16 cellular contexts compared by ENCODE assay signal in the genomic region with DNA sequence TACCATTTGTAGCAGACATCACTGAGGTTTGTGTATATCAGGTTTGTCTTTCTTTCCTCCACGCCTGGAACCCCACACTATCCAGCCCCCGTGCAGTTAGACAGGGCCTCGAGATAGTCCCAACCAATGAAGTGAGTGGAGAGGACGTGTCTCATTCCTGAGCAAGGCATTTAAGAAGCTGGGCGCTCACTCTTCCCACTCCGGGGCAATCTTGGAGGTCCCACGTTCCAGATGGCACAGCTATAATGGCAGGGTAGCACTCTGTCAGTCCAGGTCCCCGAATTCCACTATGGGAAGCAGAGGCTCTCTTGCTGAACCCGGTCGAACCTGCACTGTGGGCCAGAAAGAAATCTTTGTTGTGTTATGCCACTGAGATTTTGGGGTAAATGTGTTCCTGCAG. TPM values are rescaled to one million over a fixed set of nuclear protein-coding genes. Genes with fewer than 3 reads are reported as not detected.
A peak's percentile ranks its signal among the peaks of the same experiment; 100 is the strongest.
DNase-seq lines count a peak whose midpoint lies in the region; ATAC-seq and TF ChIP-seq lines count a peak whose summit lies in the region.
"Had no signal": no experiment of that assay in that cellular context is flagged by ENCODE, and none has a peak within 500 bp of the region (broad histone marks: within the 10 kb centered on the region; RNA-seq: fewer than 3 reads in every experiment).

No MANE protein-coding gene starts in this region.

- WGBS in H9 (ENCODE audit: extremely low coverage, insufficient read length, low lambda C conversion rate): no CpG with 5 or more reads among the region's 10 CpGs
- 88 to 93% methylated on average over 8 to 10 of the region's 10 CpGs for WGBS in endodermal cell (ENCODE audit: insufficient coverage in 1 of 2, insufficient read length in 1 of 2), 2 experiments

- no peaks in the 10 kb centered on the region for H3K79me1 ChIP-seq in H9 (ENCODE audit: insufficient read depth, low read depth, low read length, poor library complexity, severe bottlenecking)

- H3K27ac ChIP-seq in H9 (ENCODE audit: insufficient read length, low read depth, low read length) (no peak overlapping the region), endodermal cell (ENCODE audit: low read depth, low read length) (no peak overlapping the region), ascending aorta (no peak overlapping the region)

- no peak overlapping the region for H4K8ac ChIP-seq in H9 (replicated peaks; ENCODE audit: insufficient read length, low read depth, low read length)

- H3K18ac ChIP-seq in H9 (ENCODE audit: insufficient read length, low read depth, low read length): no peak overlapping the region

- no peak overlapping the region for H3K14ac ChIP-seq in H9 (ENCODE audit: insufficient read depth, low read length)

- TF ChIP-seq CTCF in H9 (conservative IDR thresholded peaks at IDR 0.05) (no peak), endodermal cell (conservative IDR thresholded peaks at IDR 0.05) (no peak), ascending aorta (IDR thresholded peaks at IDR 0.05) (no peak)

- no peaks in the 10 kb centered on the region for H3K36me3 Mint-ChIP-seq in H9 (ENCODE audit: insufficient read depth in 1 of 3, low read depth in 3 of 3)
- H3K36me3 Mint-ChIP-seq in endodermal cell (ENCODE audit: low read depth): no peaks in the 10 kb centered on the region
- H3K36me3 Mint-ChIP-seq: CD4-positive, alpha-beta memory T cell had no signal

- H3K36me3 ChIP-seq in endodermal cell (ENCODE audit: control insufficient read depth, insufficient read depth, low read length) (no peaks in the 10 kb centered on the region), ascending aorta (no peaks in the 10 kb centered on the region)
- H3K36me3 ChIP-seq: BE2C, HAP-1 had no signal

- no peaks in the 10 kb centered on the region for H3K4me1 ChIP-seq in H9 (ENCODE audit: insufficient read depth, low read length)
- no peaks in the 10 kb centered on the region for H3K4me1 ChIP-seq in endodermal cell (ENCODE audit: control insufficient read depth, insufficient read depth, low read length)
- H3K4me1 ChIP-seq in ascending aorta: no peaks in the 10 kb centered on the region
- H3K4me1 ChIP-seq: BE2C, HAP-1 had no signal

- no peaks in the 10 kb centered on the region for H3K79me2 ChIP-seq in H9 (ENCODE audit: insufficient read depth, low read length)

- H3K27ac Mint-ChIP-seq in H9 (no peak overlapping the region), endodermal cell (no peak overlapping the region)
- H3K27ac Mint-ChIP-seq: CD4-positive, alpha-beta memory T cell had no signal

- H3T11ph ChIP-seq in H9 (ENCODE audit: low read length): no peak overlapping the region

- H3K4me3 ChIP-seq in endodermal cell (ENCODE audit: low read length) (no peak overlapping the region), ascending aorta (no peak overlapping the region)
- H3K4me3 ChIP-seq: HAP-1 had no signal

- H2AFZ ChIP-seq in H9 (ENCODE audit: low read length): no peak overlapping the region

- H3K27me3 ChIP-seq in H9 (ENCODE audit: insufficient read depth, low read length): no peaks in the 10 kb centered on the region
- H3K27me3 ChIP-seq in endodermal cell (ENCODE audit: control insufficient read depth, insufficient read depth, low read length, poor library complexity, severe bottlenecking): no peaks in the 10 kb centered on the region
- H3K27me3 ChIP-seq in ascending aorta: no peaks in the 10 kb centered on the region
- H3K27me3 ChIP-seq: BE2C had no signal

- H3K9me3 ChIP-seq in H9 (ENCODE audit: control insufficient read depth, low read depth, low read length): no peaks in the 10 kb centered on the region
- no peaks in the 10 kb centered on the region for H3K9me3 ChIP-seq in endodermal cell (ENCODE audit: control insufficient read depth, low read length)
- no peaks in the 10 kb centered on the region for H3K9me3 ChIP-seq in ascending aorta
- H3K9me3 ChIP-seq: BE2C, HAP-1 had no signal

- no peak overlapping the region for H3K4me2 ChIP-seq in H9 (ENCODE audit: insufficient read depth, insufficient read length, low read length)

- no peak overlapping the region for H3K4ac ChIP-seq in H9 (ENCODE audit: low read depth, low read length)

- H2BK12ac ChIP-seq in H9 (ENCODE audit: insufficient read length, low read depth, low read length): no peak overlapping the region

- H4K91ac ChIP-seq in H9 (ENCODE audit: insufficient read length, low read depth, low read length): no peak overlapping the region

- no peaks in the 10 kb centered on the region for H3K23me2 ChIP-seq in H9 (ENCODE audit: insufficient read length, low read depth, low read length, poor library complexity, severe bottlenecking)

- no peak overlapping the region for H2BK20ac ChIP-seq in H9 (ENCODE audit: low read depth, low read length, poor library complexity, severe bottlenecking)

- H3K4me1 Mint-ChIP-seq in H9 (peaks cover 0 to 7% of the 10 kb centered on the region in 2 experiments; a peak in 1 of 4 replicates), endodermal cell (peaks cover 10% of the 10 kb centered on the region)
- H3K4me1 Mint-ChIP-seq: CD4-positive, alpha-beta memory T cell had no signal

- no peak overlapping the region for H2AK5ac ChIP-seq in H9 (ENCODE audit: insufficient read length, low read length)

- H4K5ac ChIP-seq in H9 (ENCODE audit: insufficient read length, low read depth, low read length): no peak overlapping the region

- no peak for ATAC-seq in GM21737 (IDR thresholded peaks at IDR 0.05; ENCODE audit: unreplicated experiment)

- no peak overlapping the region for H2BK15ac ChIP-seq in H9 (ENCODE audit: low read depth, low read length)

- no peak overlapping the region for H3K56ac ChIP-seq in H9 (ENCODE audit: insufficient read length, low read depth, low read length)

- H3K23ac ChIP-seq in H9 (ENCODE audit: insufficient read length, low read depth, low read length): no peak overlapping the region

- H3K27me3 Mint-ChIP-seq in H9 (ENCODE audit: low read depth) (peaks cover 5% of the 10 kb centered on the region), endodermal cell (ENCODE audit: insufficient read depth) (no peaks in the 10 kb centered on the region)

- no peak overlapping the region for H2BK5ac ChIP-seq in H9 (ENCODE audit: insufficient read length, low read length)

- DNase-seq in H9 (peak; percentile 15), endodermal cell (peak; percentile 18), posterior vena cava (ENCODE audit: low spot score) (peak; percentile 19), ascending aorta (ENCODE audit: low spot score in 2 of 2) (no peak), Kasumi-1 (lab: John Stamatoyannopoulos, UW) (no peak)
- DNase-seq: ACHN; BE2C; C1 segment of cervical spinal cord; CD4-positive, alpha-beta memory T cell; DMS153; DMS79 treated with DMSO at 0.1 percent for 48 hours; GF-D8 had no signal

- H3K9ac ChIP-seq in H9 (ENCODE audit: extremely low read depth, insufficient read length, low read length) (no peak overlapping the region), endodermal cell (ENCODE audit: extremely low read depth, low read length, poor library complexity, severe bottlenecking) (no peak overlapping the region)

- no peak overlapping the region for H2BK120ac ChIP-seq in H9 (ENCODE audit: low read depth, low read length, poor library complexity, severe bottlenecking)

- H3K4me3 Mint-ChIP-seq in H9 (no peak overlapping the region), endodermal cell (no peak overlapping the region)
- H3K4me3 Mint-ChIP-seq: CD4-positive, alpha-beta memory T cell had no signal

- H3K9me3 Mint-ChIP-seq in H9: no peaks in the 10 kb centered on the region
- no peaks in the 10 kb centered on the region for H3K9me3 Mint-ChIP-seq in endodermal cell
- H3K9me3 Mint-ChIP-seq: CD4-positive, alpha-beta memory T cell had no signal

- intact Hi-C loops in posterior vena cava (cut with DNase I) (no loop called here), ascending aorta (cut with DNase I) (no loop called here)

- no peaks in the 10 kb centered on the region for H4K20me1 ChIP-seq in H9 (ENCODE audit: control insufficient read depth, insufficient read depth, insufficient read length)

RNA-seq across cellular contexts. Expression of gene CSF3R, which starts 57.3 kb away (rescaled TPM):
- total RNA-seq in H9 (2021) (not detected in 2 replicates), endodermal cell (1 to 10 TPM; 1.5 TPM), posterior vena cava (10 to 100 TPM; 19.6 to 33.4 TPM), ascending aorta (3.1 TPM)
- 0.50 TPM for polyA plus RNA-seq in endodermal cell (2013, experiment 1 of 2)
- polyA plus RNA-seq in endodermal cell (2013, experiment 2 of 2): 0.17 TPM
- total RNA-seq: H1, HT-29 had no signal
- polyA plus RNA-seq: CD4-positive, alpha-beta memory T cell; H1 had no signal

Comparison
In these comparisons a context has a peak if more than half of its experiments do, and no peak if none do; other contexts are left out.
1. DNase-seq: peak in H9 (single experiment), endodermal cell (single experiment) and posterior vena cava (single experiment); none in ascending aorta (0 of 2) and Kasumi-1 (0 of 2).